17 cellular contexts compared by ENCODE assay signal in the genomic region with DNA sequence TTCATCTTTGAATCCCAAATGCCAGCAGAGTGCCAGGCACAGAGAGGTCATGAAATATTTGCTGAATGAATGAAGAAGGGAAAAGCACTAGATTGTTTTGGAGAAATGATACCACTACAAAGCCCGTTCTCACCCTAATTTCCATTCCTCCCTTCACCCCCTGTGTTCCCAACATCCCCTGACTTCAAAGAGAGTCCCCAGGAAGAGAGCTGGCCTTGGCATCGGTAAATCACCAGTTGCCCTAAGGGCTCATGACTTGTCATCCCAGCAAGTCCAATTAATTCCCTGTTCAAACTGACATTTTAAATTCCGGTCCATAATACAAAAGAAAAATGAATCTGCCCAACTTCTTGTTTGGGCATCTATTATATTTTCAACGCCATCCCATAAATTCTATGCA.
DNase-seq lines count a peak whose midpoint lies in the region; ATAC-seq and TF ChIP-seq lines count a peak whose summit lies in the region.
"Had no signal": no experiment of that assay in that cellular context is flagged by ENCODE, and none has a peak within 500 bp of the region (broad histone marks: within the 10 kb centered on the region; RNA-seq: fewer than 3 reads in every experiment).

No MANE protein-coding gene starts in this region.

- ATAC-seq in WTC11, result no peak

- H3K27ac Mint-ChIP-seq in WTC11 (peak overlapping the region; percentile 3), nephron (peak overlapping the region; percentile 7 to 86 (median 32))
- H3K27ac Mint-ChIP-seq: HFFc6 had no signal

- H3K4me3 Mint-ChIP-seq in WTC11, result no peak overlapping the region
- no peak overlapping the region for H3K4me3 Mint-ChIP-seq in nephron
- H3K4me3 Mint-ChIP-seq: HFFc6 had no signal

- TF ChIP-seq CTCF in WTC11 (IDR thresholded peaks at IDR 0.05), result no peak
- no peak for TF ChIP-seq CTCF in nephron (IDR thresholded peaks at IDR 0.05; ENCODE audit: unreplicated experiment in 3 of 3)

- CTCF ChIA-PET in WTC11 (lab: Charles Lee), result no interaction called here

- H3K4me1 Mint-ChIP-seq in WTC11 (peaks cover 47% of the 10 kb centered on the region), nephron (peaks cover 38% of the 10 kb centered on the region)

- DNase-seq in ELF-1 (ENCODE audit: low read depth, low spot score) (peak; percentile 62), NCI-H146 (lab: John Stamatoyannopoulos, UW) (peak; percentile 63), WTC11 (ENCODE audit: low spot score) (no peak), nucleus accumbens (lab: John Stamatoyannopoulos, UW) (no peak), middle frontal gyrus (ENCODE audit: extremely low spot score, low spot score) (no peak), dermis blood vessel endothelial cell (no peak)
- no peak for DNase-seq in stimulated activated CD4-positive, alpha-beta T cell treated with anti-CD3 and anti-CD28 coated beads, Interleukin-4, amount 100 ng/mL, for 4 hours
- DNase-seq: GOT3; HFFc6; MM.1S; NCI-H1092 treated with DMSO at 0.1 percent for 48 hours; NCI-H2029; NCI-H2171; NCI-H446; NK-92 treated with Interleukin-12 subunit alpha and Interleukin-12 subunit beta, amount 100 ng/mL, for 24 hours; SK-N-SH had no signal

- POLR2A ChIA-PET in WTC11 (lab: Charles Lee), result no interaction called here

- H3K27me3 Mint-ChIP-seq in WTC11 (ENCODE audit: low read depth) (no peaks in the 10 kb centered on the region), nephron (ENCODE audit: low read depth) (no peaks in the 10 kb centered on the region)

- no peaks in the 10 kb centered on the region for H3K36me3 Mint-ChIP-seq in WTC11
- no peaks in the 10 kb centered on the region for H3K36me3 Mint-ChIP-seq in nephron (ENCODE audit: low read depth)

- H3K9me3 Mint-ChIP-seq in WTC11 (no peaks in the 10 kb centered on the region), nephron (no peaks in the 10 kb centered on the region)
- H3K9me3 Mint-ChIP-seq: HFFc6 had no signal

TF ChIP-seq in WTC11, 78 proteins besides CTCF, POLR2A, EP300 and RAD21:
- TF ChIP-seq NFATC4 (CRISPR knock-in tag; IDR thresholded peaks at IDR 0.05) (no peak), GABPB1 (CRISPR knock-in tag; IDR thresholded peaks at IDR 0.05) (no peak), JUN (CRISPR knock-in tag; IDR thresholded peaks at IDR 0.05) (no peak), FOXK1 (CRISPR knock-in tag; IDR thresholded peaks at IDR 0.05) (no peak), OVOL2 (CRISPR knock-in tag; IDR thresholded peaks at IDR 0.05; ENCODE audit: borderline replicate concordance) (no peak), CREB1 (CRISPR knock-in tag; IDR thresholded peaks at IDR 0.05) (no peak), CREM (CRISPR knock-in tag; IDR thresholded peaks at IDR 0.05) (no peak), ZNF138 (CRISPR knock-in tag; conservative IDR thresholded peaks at IDR 0.05) (no peak), CBFB (CRISPR knock-in tag; IDR thresholded peaks at IDR 0.05; ENCODE audit: low read depth) (no peak), ETV6 (CRISPR knock-in tag; IDR thresholded peaks at IDR 0.05) (no peak), NR1H2 (CRISPR knock-in tag; IDR thresholded peaks at IDR 0.05) (no peak), TCF7 (CRISPR knock-in tag; IDR thresholded peaks at IDR 0.05; ENCODE audit: low read depth) (no peak), NFYB (CRISPR knock-in tag; conservative IDR thresholded peaks at IDR 0.05; ENCODE audit: low read depth) (no peak)
- TF ChIP-seq, protein P1, sequence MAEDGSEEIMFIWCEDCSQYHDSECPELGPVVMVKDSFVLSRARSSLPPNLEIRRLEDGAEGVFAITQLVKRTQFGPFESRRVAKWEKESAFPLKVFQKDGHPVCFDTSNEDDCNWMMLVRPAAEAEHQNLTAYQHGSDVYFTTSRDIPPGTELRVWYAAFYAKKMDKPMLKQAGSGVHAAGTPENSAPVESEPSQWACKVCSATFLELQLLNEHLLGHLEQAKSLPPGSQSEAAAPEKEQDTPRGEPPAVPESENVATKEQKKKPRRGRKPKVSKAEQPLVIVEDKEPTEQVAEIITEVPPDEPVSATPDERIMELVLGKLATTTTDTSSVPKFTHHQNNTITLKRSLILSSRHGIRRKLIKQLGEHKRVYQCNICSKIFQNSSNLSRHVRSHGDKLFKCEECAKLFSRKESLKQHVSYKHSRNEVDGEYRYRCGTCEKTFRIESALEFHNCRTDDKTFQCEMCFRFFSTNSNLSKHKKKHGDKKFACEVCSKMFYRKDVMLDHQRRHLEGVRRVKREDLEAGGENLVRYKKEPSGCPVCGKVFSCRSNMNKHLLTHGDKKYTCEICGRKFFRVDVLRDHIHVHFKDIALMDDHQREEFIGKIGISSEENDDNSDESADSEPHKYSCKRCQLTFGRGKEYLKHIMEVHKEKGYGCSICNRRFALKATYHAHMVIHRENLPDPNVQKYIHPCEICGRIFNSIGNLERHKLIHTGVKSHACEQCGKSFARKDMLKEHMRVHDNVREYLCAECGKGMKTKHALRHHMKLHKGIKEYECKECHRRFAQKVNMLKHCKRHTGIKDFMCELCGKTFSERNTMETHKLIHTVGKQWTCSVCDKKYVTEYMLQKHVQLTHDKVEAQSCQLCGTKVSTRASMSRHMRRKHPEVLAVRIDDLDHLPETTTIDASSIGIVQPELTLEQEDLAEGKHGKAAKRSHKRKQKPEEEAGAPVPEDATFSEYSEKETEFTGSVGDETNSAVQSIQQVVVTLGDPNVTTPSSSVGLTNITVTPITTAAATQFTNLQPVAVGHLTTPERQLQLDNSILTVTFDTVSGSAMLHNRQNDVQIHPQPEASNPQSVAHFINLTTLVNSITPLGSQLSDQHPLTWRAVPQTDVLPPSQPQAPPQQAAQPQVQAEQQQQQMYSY (CRISPR knock-in tag; IDR thresholded peaks at IDR 0.05), result no peak
- TF ChIP-seq, protein P2, sequence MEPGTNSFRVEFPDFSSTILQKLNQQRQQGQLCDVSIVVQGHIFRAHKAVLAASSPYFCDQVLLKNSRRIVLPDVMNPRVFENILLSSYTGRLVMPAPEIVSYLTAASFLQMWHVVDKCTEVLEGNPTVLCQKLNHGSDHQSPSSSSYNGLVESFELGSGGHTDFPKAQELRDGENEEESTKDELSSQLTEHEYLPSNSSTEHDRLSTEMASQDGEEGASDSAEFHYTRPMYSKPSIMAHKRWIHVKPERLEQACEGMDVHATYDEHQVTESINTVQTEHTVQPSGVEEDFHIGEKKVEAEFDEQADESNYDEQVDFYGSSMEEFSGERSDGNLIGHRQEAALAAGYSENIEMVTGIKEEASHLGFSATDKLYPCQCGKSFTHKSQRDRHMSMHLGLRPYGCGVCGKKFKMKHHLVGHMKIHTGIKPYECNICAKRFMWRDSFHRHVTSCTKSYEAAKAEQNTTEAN (CRISPR knock-in tag; IDR thresholded peaks at IDR 0.05), result no peak
- TF ChIP-seq, protein P3, sequence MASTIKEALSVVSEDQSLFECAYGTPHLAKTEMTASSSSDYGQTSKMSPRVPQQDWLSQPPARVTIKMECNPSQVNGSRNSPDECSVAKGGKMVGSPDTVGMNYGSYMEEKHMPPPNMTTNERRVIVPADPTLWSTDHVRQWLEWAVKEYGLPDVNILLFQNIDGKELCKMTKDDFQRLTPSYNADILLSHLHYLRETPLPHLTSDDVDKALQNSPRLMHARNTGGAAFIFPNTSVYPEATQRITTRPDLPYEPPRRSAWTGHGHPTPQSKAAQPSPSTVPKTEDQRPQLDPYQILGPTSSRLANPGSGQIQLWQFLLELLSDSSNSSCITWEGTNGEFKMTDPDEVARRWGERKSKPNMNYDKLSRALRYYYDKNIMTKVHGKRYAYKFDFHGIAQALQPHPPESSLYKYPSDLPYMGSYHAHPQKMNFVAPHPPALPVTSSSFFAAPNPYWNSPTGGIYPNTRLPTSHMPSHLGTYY (CRISPR knock-in tag; IDR thresholded peaks at IDR 0.05), result no peak
- TF ChIP-seq, protein P4, sequence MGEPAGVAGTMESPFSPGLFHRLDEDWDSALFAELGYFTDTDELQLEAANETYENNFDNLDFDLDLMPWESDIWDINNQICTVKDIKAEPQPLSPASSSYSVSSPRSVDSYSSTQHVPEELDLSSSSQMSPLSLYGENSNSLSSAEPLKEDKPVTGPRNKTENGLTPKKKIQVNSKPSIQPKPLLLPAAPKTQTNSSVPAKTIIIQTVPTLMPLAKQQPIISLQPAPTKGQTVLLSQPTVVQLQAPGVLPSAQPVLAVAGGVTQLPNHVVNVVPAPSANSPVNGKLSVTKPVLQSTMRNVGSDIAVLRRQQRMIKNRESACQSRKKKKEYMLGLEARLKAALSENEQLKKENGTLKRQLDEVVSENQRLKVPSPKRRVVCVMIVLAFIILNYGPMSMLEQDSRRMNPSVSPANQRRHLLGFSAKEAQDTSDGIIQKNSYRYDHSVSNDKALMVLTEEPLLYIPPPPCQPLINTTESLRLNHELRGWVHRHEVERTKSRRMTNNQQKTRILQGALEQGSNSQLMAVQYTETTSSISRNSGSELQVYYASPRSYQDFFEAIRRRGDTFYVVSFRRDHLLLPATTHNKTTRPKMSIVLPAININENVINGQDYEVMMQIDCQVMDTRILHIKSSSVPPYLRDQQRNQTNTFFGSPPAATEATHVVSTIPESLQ (CRISPR knock-in tag; IDR thresholded peaks at IDR 0.05), result no peak
- TF ChIP-seq, protein P5, sequence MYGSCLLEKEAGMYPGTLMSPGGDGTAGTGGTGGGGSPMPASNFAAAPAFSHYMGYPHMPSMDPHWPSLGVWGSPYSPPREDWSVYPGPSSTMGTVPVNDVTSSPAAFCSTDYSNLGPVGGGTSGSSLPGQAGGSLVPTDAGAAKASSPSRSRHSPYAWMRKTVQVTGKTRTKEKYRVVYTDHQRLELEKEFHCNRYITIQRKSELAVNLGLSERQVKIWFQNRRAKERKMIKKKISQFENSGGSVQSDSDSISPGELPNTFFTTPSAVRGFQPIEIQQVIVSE (CRISPR knock-in tag; IDR thresholded peaks at IDR 0.05; ENCODE audit: borderline replicate concordance), result no peak

Comparison
In these comparisons a context has a peak if more than half of its experiments do, and no peak if none do; other contexts are left out.
1. DNase-seq: peak in ELF-1 (single experiment) and NCI-H146 (single experiment); none in WTC11 (single experiment), nucleus accumbens (0 of 56), stimulated activated CD4-positive, alpha-beta T cell treated with anti-CD3 and anti-CD28 coated beads, Interleukin-4, amount 100 ng/mL, for 4 hours (0 of 2), middle frontal gyrus (single experiment) and dermis blood vessel endothelial cell (single experiment).